1 cellular context compared by ENCODE assay signal in the genomic region with DNA sequence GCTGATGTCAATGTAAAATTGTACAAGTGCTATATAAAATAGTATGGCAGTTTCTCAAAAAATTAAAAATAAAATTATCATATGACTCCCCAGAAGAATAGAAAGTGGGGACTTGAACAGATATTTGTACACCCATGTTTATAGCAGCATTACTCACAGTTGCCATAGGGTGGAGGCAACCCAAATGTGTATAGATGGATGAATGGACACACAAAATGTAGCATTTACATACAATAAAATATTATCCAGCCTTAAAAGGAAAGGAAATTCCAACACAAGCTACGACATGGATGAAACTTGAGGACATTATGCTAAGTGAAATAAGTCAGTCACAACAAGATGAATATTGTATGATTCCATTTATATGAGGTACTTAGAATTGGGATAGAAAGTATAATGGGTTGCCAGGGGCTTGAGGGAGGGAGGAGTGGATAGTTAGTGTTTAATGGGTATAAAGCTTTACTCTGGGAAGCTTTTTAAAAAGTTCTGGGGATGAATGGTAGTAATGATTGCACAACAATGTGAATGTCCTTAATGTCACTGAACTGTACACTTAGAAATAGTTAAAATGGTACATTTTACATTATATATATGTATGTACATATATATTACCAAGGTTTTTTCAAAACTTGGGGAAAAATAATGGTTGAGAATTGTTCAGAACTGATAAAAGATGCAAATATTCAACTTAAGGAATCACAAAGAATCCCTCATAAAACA.
TF ChIP-seq lines count a peak whose summit lies in the region.

No MANE protein-coding gene starts in this region.

TF ChIP-seq in HCT116, 20 proteins besides CTCF, POLR2A, EP300 and RAD21:
- TF ChIP-seq POLR2AphosphoS5 (IDR thresholded peaks at IDR 0.05; ENCODE audit: low read depth, low read length) (no peak), FOSL1 (IDR thresholded peaks at IDR 0.05; ENCODE audit: low read depth) (no peak)
